In genomic region chr19:13181747-13182388, GRCh38 we compare ENCODE assay signal across 8 cellular contexts. TPM values are rescaled to one million over a fixed set of nuclear protein-coding genes. Genes with fewer than 3 reads are reported as not detected.
A peak's percentile ranks its signal among the peaks of the same experiment; 100 is the strongest.
DNase-seq lines count a peak whose midpoint lies in the region; ATAC-seq, FAIRE-seq and TF ChIP-seq lines count a peak whose summit lies in the region.

No MANE protein-coding gene starts in this region.

- intact Hi-C loops in pancreas (cut with DNase I), result no loop called here

- FAIRE-seq in pancreas (lab: Jason Lieb, UNC), result no peak

- POLR2A ChIA-PET in AG04450 (lab: Yijun Ruan, JAX), result interaction anchor here (0.6 to 1.4 kb wide), 5 partner anchors 14 to 30 kb away, joined by 3 to 11 read pairs (median 4); no protein-coding TSS in a partner anchor
- POLR2A ChIA-PET in activated CD8-positive, alpha-beta T cell treated with anti-CD3 and anti-CD28 coated beads, Interleukin-2, amount 10 ng/mL, durations not matched to agents 7 days and 5 days (lab: Charles Lee), result interaction anchor here (0.9 to 2.9 kb wide), 8 partner anchors 9 to 30 kb away, joined by 3 to 19 read pairs (median 6); no protein-coding TSS in a partner anchor

- peak overlapping the region; percentile 55 for H3K27ac Mint-ChIP-seq in HFFc6
- H3K27ac Mint-ChIP-seq in activated CD8-positive, alpha-beta T cell treated with anti-CD3 and anti-CD28 coated beads, Interleukin-2, amount 10 ng/mL, durations not matched to agents 7 days and 5 days, result peak overlapping the region; percentile 79

- H3K36me3 ChIP-seq in pancreas, result no peaks in the 10 kb centered on the region

- DNase-seq in AG04450 (ENCODE audit: low read depth, low spot score) (no peak), HFFc6 (peak; percentile 50), foreskin fibroblast (peak; percentile 73 to 89), pancreas (peak in 4 of 6 donors; percentile 55 to 68 (median 62)), NCI-H1930 (lab: John Stamatoyannopoulos, UW) (no peak)
- DNase-seq in activated CD8-positive, alpha-beta T cell treated with anti-CD3 and anti-CD28 coated beads, Interleukin-2, amount 10 ng/mL, durations not matched to agents 7 days and 5 days, result peak; percentile 41

- no peak for TF ChIP-seq CTCF in AG04450 (IDR thresholded peaks at IDR 0.05; ENCODE audit: low read depth, low read length)
- TF ChIP-seq CTCF in HFFc6 (IDR thresholded peaks at IDR 0.05), result no peak
- no peak for TF ChIP-seq CTCF in foreskin fibroblast (IDR thresholded peaks at IDR 0.05; ENCODE audit: low read depth, low read length)
- no peak for TF ChIP-seq CTCF in pancreas (IDR thresholded peaks at IDR 0.05)

- H3K4me1 Mint-ChIP-seq in HFFc6 (ENCODE audit: low read depth), result peaks cover 13% of the 10 kb centered on the region
- H3K4me1 Mint-ChIP-seq in activated CD8-positive, alpha-beta T cell treated with anti-CD3 and anti-CD28 coated beads, Interleukin-2, amount 10 ng/mL, durations not matched to agents 7 days and 5 days (ENCODE audit: low read depth), result peaks cover 30% of the 10 kb centered on the region

- CTCF ChIA-PET in AG04450 (lab: Charles Lee), result interaction anchor here (0.6 to 1.6 kb wide), 6 partner anchors 13 to 216 kb away, joined by 3 to 9 read pairs (median 4); no protein-coding TSS in a partner anchor
- CTCF ChIA-PET in activated CD8-positive, alpha-beta T cell treated with anti-CD3 and anti-CD28 coated beads, Interleukin-2, amount 10 ng/mL, durations not matched to agents 7 days and 5 days (lab: Charles Lee), result interaction anchor here (1.0 to 3.0 kb wide), 9 partner anchors 8 to 29 kb away, joined by 3 to 21 read pairs (median 4); no protein-coding TSS in a partner anchor

- peaks cover 7% of the 10 kb centered on the region; the same call in 1 of the 2 replicates for H3K36me3 Mint-ChIP-seq in HFFc6 (ENCODE audit: low read depth)
- H3K36me3 Mint-ChIP-seq in activated CD8-positive, alpha-beta T cell treated with anti-CD3 and anti-CD28 coated beads, Interleukin-2, amount 10 ng/mL, durations not matched to agents 7 days and 5 days (ENCODE audit: low read depth), result peaks cover 2% of the 10 kb centered on the region

- H3K27me3 Mint-ChIP-seq in HFFc6 (ENCODE audit: insufficient read depth), result no peaks in the 10 kb centered on the region
- no peaks in the 10 kb centered on the region for H3K27me3 Mint-ChIP-seq in activated CD8-positive, alpha-beta T cell treated with anti-CD3 and anti-CD28 coated beads, Interleukin-2, amount 10 ng/mL, durations not matched to agents 7 days and 5 days (ENCODE audit: low read depth)

- no peak overlapping the region for H3K4me3 Mint-ChIP-seq in HFFc6
- no peak overlapping the region for H3K4me3 Mint-ChIP-seq in activated CD8-positive, alpha-beta T cell treated with anti-CD3 and anti-CD28 coated beads, Interleukin-2, amount 10 ng/mL, durations not matched to agents 7 days and 5 days

- H3K9me3 ChIP-seq in AG04450 (ENCODE audit: control insufficient read depth, insufficient read depth, low read length), result no peaks in the 10 kb centered on the region
- H3K9me3 ChIP-seq in pancreas, result no peaks in the 10 kb centered on the region

- no peaks in the 10 kb centered on the region for H3K9me3 Mint-ChIP-seq in HFFc6
- H3K9me3 Mint-ChIP-seq in activated CD8-positive, alpha-beta T cell treated with anti-CD3 and anti-CD28 coated beads, Interleukin-2, amount 10 ng/mL, durations not matched to agents 7 days and 5 days (ENCODE audit: insufficient read depth), result no peaks in the 10 kb centered on the region

- H3K4me3 ChIP-seq in AG04450 (ENCODE audit: low read depth, low read length), result no peak overlapping the region
- H3K4me3 ChIP-seq in foreskin fibroblast (ENCODE audit: low read depth in 1 of 2, low read length in 2 of 2), result no peak overlapping the region
- H3K4me3 ChIP-seq in pancreas, result no peak overlapping the region

- no peaks in the 10 kb centered on the region for H3K27me3 ChIP-seq in AG04450 (ENCODE audit: control insufficient read depth, insufficient read depth, low read length)
- no peaks in the 10 kb centered on the region for H3K27me3 ChIP-seq in pancreas

- WGBS in pancreas, 2 donors, result 23 to 35% methylated on average over 16 of the region's 16 CpGs

- ATAC-seq in activated CD8-positive, alpha-beta T cell treated with anti-CD3 and anti-CD28 coated beads, Interleukin-2, amount 10 ng/mL, durations not matched to agents 7 days and 5 days, result peak; percentile 42
- ATAC-seq in pancreas (peak; percentile 48 to 82 (median 81)), HG03354 (IDR thresholded peaks at IDR 0.05; ENCODE audit: poor library complexity, severe bottlenecking, unreplicated experiment) (no peak), GM19324 (IDR thresholded peaks at IDR 0.05; ENCODE audit: low FRiP score, unreplicated experiment) (no peak)

- peaks cover 0 to 7% (median 0%) of the 10 kb centered on the region in 3 donors for H3K4me1 ChIP-seq in pancreas

- H3K27ac ChIP-seq in AG04450 (ENCODE audit: low read depth, low read length) (peak overlapping the region; percentile 47), pancreas (peak overlapping the region in 2 of 4 donors; percentile 17 to 19)

RNA-seq across cellular contexts. Expression of gene IER2, which starts 31.7 kb away (rescaled TPM):
- 15.3 and 21.3 TPM in 2 replicates for polyA plus RNA-seq in AG04450 (2011; rRNA removed)
- polyA minus RNA-seq in AG04450 (2011; rRNA and poly(A)+ RNA removed), result 8.1 and 10.7 TPM in 2 replicates
- 10 to 100 TPM; 68.9 to 91.2 (median 87.7) TPM for total RNA-seq in HFFc6 (2021; fragmentation: NEBNext Ultra II Directional; extraction: Animal tissue kit (Norgen Biotek cat#: 25700))
- 100 to 1,000 TPM; 203 to 210 TPM for total RNA-seq in activated CD8-positive, alpha-beta T cell treated with anti-CD3 and anti-CD28 coated beads, Interleukin-2, amount 10 ng/mL, durations not matched to agents 7 days and 5 days
- 10 to 100 TPM; 32.4 to 59.2 (median 37.7) TPM for total RNA-seq in pancreas
- 100 to 1,000 TPM in 1 of 2 donors, 10 to 100 TPM in 1; 80.7 to 179 TPM for polyA plus RNA-seq in pancreas

RNA-seq across cellular contexts. Expression of gene STX10, which starts 31.7 kb away (rescaled TPM):
- 47.9 and 57.6 TPM in 2 replicates for polyA plus RNA-seq in AG04450 (2011; rRNA removed)
- 56.7 and 83.9 TPM in 2 replicates for polyA minus RNA-seq in AG04450 (2011; rRNA and poly(A)+ RNA removed)
- 10 to 100 TPM; 48.5 to 63.4 (median 54.0) TPM for total RNA-seq in HFFc6 (2021; fragmentation: NEBNext Ultra II Directional; extraction: Animal tissue kit (Norgen Biotek cat#: 25700))
- total RNA-seq in activated CD8-positive, alpha-beta T cell treated with anti-CD3 and anti-CD28 coated beads, Interleukin-2, amount 10 ng/mL, durations not matched to agents 7 days and 5 days, result 10 to 100 TPM; 68.4 to 69.2 TPM
- 10 to 100 TPM; 14.0 to 24.6 (median 17.0) TPM for total RNA-seq in pancreas
- 10 to 100 TPM; 61.4 to 73.5 TPM for polyA plus RNA-seq in pancreas

Comparison
In these comparisons a context has a peak if more than half of its experiments do, and no peak if none do; other contexts are left out.
1. DNase-seq: peak in HFFc6 (single experiment), activated CD8-positive, alpha-beta T cell treated with anti-CD3 and anti-CD28 coated beads, Interleukin-2, amount 10 ng/mL, durations not matched to agents 7 days and 5 days (single experiment), foreskin fibroblast (2 of 2) and pancreas (4 of 6); none in AG04450 (single experiment) and NCI-H1930 (0 of 2).
2. ATAC-seq: peak in activated CD8-positive, alpha-beta T cell treated with anti-CD3 and anti-CD28 coated beads, Interleukin-2, amount 10 ng/mL, durations not matched to agents 7 days and 5 days (single experiment) and pancreas (4 of 4); none in HG03354 (single experiment) and GM19324 (single experiment).